ENCODE assay signal across 14 cellular contexts in genomic region chr6:37628611-37629320, GRCh38.
DNase-seq lines count a peak whose midpoint lies in the region; ATAC-seq, FAIRE-seq and TF ChIP-seq lines count a peak whose summit lies in the region.
"Had no signal": no experiment of that assay in that cellular context is flagged by ENCODE, and none has a peak within 500 bp of the region (broad histone marks: within the 10 kb centered on the region; RNA-seq: fewer than 3 reads in every experiment).

No MANE protein-coding gene starts in this region.

- peak overlapping the region; percentile 55 for H3K27ac ChIP-seq in AG04450 (ENCODE audit: low read depth, low read length)
- H3K27ac ChIP-seq: parathyroid adenoma had no signal

- CTCF ChIA-PET in AG04450 (lab: Charles Lee), result interaction anchor here (2.9 kb wide), 1 partner anchor 21 kb away, joined by 8 read pairs; no protein-coding TSS in a partner anchor

- H3K9me3 ChIP-seq in AG04450 (ENCODE audit: control insufficient read depth, insufficient read depth, low read length), result peaks cover 4% of the 10 kb centered on the region; the same call in 1 of the 2 replicates

- FAIRE-seq in bronchial epithelial cell (lab: Jason Lieb, UNC), result no peak

- POLR2A ChIA-PET in AG04450 (lab: Yijun Ruan, JAX), result interaction anchor here (1.1 kb wide), 1 partner anchor 190 kb away, joined by 7 read pairs; no protein-coding TSS in a partner anchor

- H3K27me3 ChIP-seq in AG04450 (ENCODE audit: control insufficient read depth, insufficient read depth, low read length) (no peaks in the 10 kb centered on the region), bronchial epithelial cell (ENCODE audit: control insufficient read depth, insufficient read depth, low read length) (no peaks in the 10 kb centered on the region)

- DNase-seq in AG04450 (ENCODE audit: low read depth, low spot score) (peak; percentile 21), LHCN-M2 (ENCODE audit: low read depth) (peak; percentile 50), bronchial epithelial cell (ENCODE audit: low read depth) (peak; percentile 48), mesenteric fat pad (ENCODE audit: low spot score) (peak; percentile 59), NCI-H748 treated with DMSO at 0.1 percent for 48 hours (lab: John Stamatoyannopoulos, UW) (no peak)
- DNase-seq in effector CD8-positive, alpha-beta T cell (lab: John Stamatoyannopoulos, UW), result no peak
- DNase-seq: activated CD4-positive, alpha-beta T cell treated with anti-CD3 and anti-CD28 coated beads, Interleukin-2, amount 50 U/mL, for 4 hours; activated effector memory CD4-positive, alpha-beta T cell treated with anti-CD3 and anti-CD28 coated beads, Interleukin-2, amount 50 U/mL, for 16 hours; T-helper 17 cell; trophoblast cell had no signal

- TF ChIP-seq CTCF in AG04450 (IDR thresholded peaks at IDR 0.05; ENCODE audit: low read depth, low read length), result no peak
- no peak for TF ChIP-seq CTCF in bronchial epithelial cell (IDR thresholded peaks at IDR 0.05; ENCODE audit: insufficient read depth, low read length, severe bottlenecking)

- H3K4me3 ChIP-seq in AG04450 (ENCODE audit: low read depth, low read length) (no peak overlapping the region), bronchial epithelial cell (ENCODE audit: low read depth, low read length) (no peak overlapping the region)
- H3K4me3 ChIP-seq: GM23338 had no signal

- H3K36me3 ChIP-seq in bronchial epithelial cell (ENCODE audit: control insufficient read depth, insufficient read depth, low read length), result no peaks in the 10 kb centered on the region

- no peak for ATAC-seq in HG03175 (IDR thresholded peaks at IDR 0.05; ENCODE audit: unreplicated experiment)
- no peak for ATAC-seq in GM18909 (IDR thresholded peaks at IDR 0.05; ENCODE audit: poor library complexity, unreplicated experiment)
- ATAC-seq: GM23338, T-helper 17 cell had no signal

Comparison
In these comparisons a context has a peak if more than half of its experiments do, and no peak if none do; other contexts are left out.
1. DNase-seq: peak in AG04450 (single experiment), LHCN-M2 (single experiment), bronchial epithelial cell (single experiment) and mesenteric fat pad (single experiment); none in effector CD8-positive, alpha-beta T cell (single experiment) and NCI-H748 treated with DMSO at 0.1 percent for 48 hours (single experiment).